Comparison of ENCODE assay signal across 8 cellular contexts in the genomic region with DNA sequence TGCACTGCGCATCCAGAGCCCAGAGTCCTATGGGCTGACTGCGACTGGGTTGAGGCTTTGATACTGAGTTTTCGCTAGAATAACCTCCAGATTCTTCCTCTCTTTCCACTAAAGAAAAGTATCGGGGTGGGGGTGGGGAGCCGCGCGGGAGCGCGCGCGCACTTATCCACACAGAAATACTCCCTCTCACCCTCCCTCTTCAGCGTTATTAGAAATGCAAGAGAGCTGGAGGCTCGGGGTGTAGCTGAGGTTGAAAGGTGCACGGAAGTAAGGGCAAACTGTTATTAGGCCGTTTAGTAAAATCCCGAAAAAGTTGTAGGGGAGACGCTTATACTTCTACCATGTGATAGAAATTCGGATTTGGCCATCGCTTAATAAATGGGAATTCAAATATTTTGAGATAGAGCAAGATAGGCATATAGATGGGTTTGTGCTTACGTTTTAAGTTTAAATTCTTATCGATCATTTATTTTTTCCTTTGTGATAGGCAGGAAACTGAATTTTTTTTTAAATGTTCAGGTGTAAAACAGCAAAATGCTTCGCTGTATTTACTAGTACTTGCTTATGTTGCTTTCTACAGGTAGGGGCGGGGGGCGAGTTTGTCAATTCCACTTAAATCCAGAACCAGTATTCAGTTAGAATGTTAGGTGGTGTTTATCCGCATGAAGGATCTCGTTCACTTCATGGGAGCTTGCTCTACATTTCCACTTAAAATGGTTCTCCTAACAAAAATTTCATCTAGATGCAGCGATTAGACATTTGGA. TPM values are rescaled to one million over a fixed set of nuclear protein-coding genes. Genes with fewer than 3 reads are reported as not detected.
A peak's percentile ranks its signal among the peaks of the same experiment; 100 is the strongest.
DNase-seq lines count a peak whose midpoint lies in the region; ATAC-seq, FAIRE-seq and TF ChIP-seq lines count a peak whose summit lies in the region.

No MANE protein-coding gene starts in this region.

- peak; percentile 11 for ATAC-seq in HG03520 (IDR thresholded peaks at IDR 0.05; ENCODE audit: unreplicated experiment)
- no peak for ATAC-seq in HG03039 (IDR thresholded peaks at IDR 0.05; ENCODE audit: unreplicated experiment)

- peak overlapping the region; percentile 95 for H3K9ac ChIP-seq in keratinocyte (ENCODE audit: control insufficient read depth, extremely low read depth, insufficient read depth, low read length)

- H3K4me3 ChIP-seq in PC-9: peak overlapping the region; percentile 62
- H3K4me3 ChIP-seq in cardiac fibroblast (replicated peaks in 1 of 2; ENCODE audit: low read depth in 2 of 2, low read length in 2 of 2): peak overlapping the region; percentile 78 to 88
- peak overlapping the region; percentile 73 to 85 (median 75) for H3K4me3 ChIP-seq in keratinocyte (ENCODE audit: control insufficient read depth in 2 of 3, extremely low read depth in 1 of 3, insufficient read depth in 2 of 3, low read depth in 1 of 3, low read length in 3 of 3)
- H3K4me3 ChIP-seq in spleen: peak overlapping the region; percentile 68 to 94 (median 88)

- H3K79me2 ChIP-seq in PC-9 (ENCODE audit: low read depth) (peaks cover 78% of the 10 kb centered on the region), keratinocyte (ENCODE audit: control insufficient read depth, insufficient read depth, low read length) (peaks cover 69% of the 10 kb centered on the region)

- H3K9me3 ChIP-seq in PC-9 (ENCODE audit: insufficient read depth, low read depth) (no peaks in the 10 kb centered on the region), keratinocyte (ENCODE audit: control insufficient read depth, low read depth, low read length) (no peaks in the 10 kb centered on the region), spleen (no peaks in the 10 kb centered on the region)

- peaks cover 34% of the 10 kb centered on the region for H3K4me1 ChIP-seq in PC-9 (replicated peaks; ENCODE audit: insufficient read depth)
- peaks cover 13% of the 10 kb centered on the region for H3K4me1 ChIP-seq in keratinocyte (ENCODE audit: control insufficient read depth, extremely low read depth, insufficient read depth, low read length)
- peaks cover 14 to 81% (median 55%) of the 10 kb centered on the region in 6 donors for H3K4me1 ChIP-seq in spleen

- FAIRE-seq in keratinocyte (lab: Jason Lieb, UNC): peak; percentile 36

- DNase-seq in activated CD4-positive, CD25-positive, alpha-beta regulatory T cell treated with anti-CD3 and anti-CD28 coated beads, Interleukin-2, amount 50 U/mL, for 16 hours (ENCODE audit: low read depth, low spot score): peak; percentile 4
- DNase-seq in activated CD4-positive, CD25-positive, alpha-beta regulatory T cell treated with anti-CD3 and anti-CD28 coated beads, Interleukin-2, amount 50 U/mL, for 72 hours: no peak
- peak in 1 of 2 experiments; percentile 5 for DNase-seq in PC-9
- DNase-seq in cardiac fibroblast (ENCODE audit: low read depth in 2 of 2): peak; percentile 53 to 56
- no peak for DNase-seq in keratinocyte (ENCODE audit: low read depth, low spot score)
- DNase-seq in spleen: no peak

- peaks cover 7% of the 10 kb centered on the region for H4K20me1 ChIP-seq in PC-9 (ENCODE audit: insufficient read depth)
- peaks cover 3% of the 10 kb centered on the region for H4K20me1 ChIP-seq in keratinocyte (ENCODE audit: control insufficient read depth, extremely low read depth, insufficient read depth, low read length)

- H3K9me2 ChIP-seq in PC-9 (ENCODE audit: insufficient read depth): no peaks in the 10 kb centered on the region

- H3K36me3 ChIP-seq in PC-9 (ENCODE audit: low read depth) (no peaks in the 10 kb centered on the region), keratinocyte (ENCODE audit: control insufficient read depth in 2 of 2, extremely low read depth in 1 of 2, insufficient read depth in 2 of 2, low read length in 2 of 2) (peaks cover 0 to 3% of the 10 kb centered on the region in 2 experiments), spleen (no peaks in the 10 kb centered on the region)

- dilution Hi-C loops in keratinocyte (cut with MboI; ENCODE audit: extremely low pct_ligation_motif_present, low sequenced_read_pairs): no loop called here

- peak in 1 of 3 donors; percentile 7 for TF ChIP-seq POLR2A in spleen (IDR thresholded peaks at IDR 0.05)

- peak overlapping the region; percentile 85 for H3K4me2 ChIP-seq in PC-9
- peak overlapping the region; percentile 77 for H3K4me2 ChIP-seq in keratinocyte (ENCODE audit: control insufficient read depth, extremely low read depth, insufficient read depth, low read depth, low read length)

- H3K27ac ChIP-seq in PC-9 (peak overlapping the region; percentile 82), keratinocyte (ENCODE audit: control insufficient read depth, insufficient read depth, low read length) (peak overlapping the region; percentile 87), spleen (peak overlapping the region; percentile 93 to 97 (median 94))

- H3F3A ChIP-seq in PC-9 (ENCODE audit: insufficient read depth, low read depth): peaks cover 13% of the 10 kb centered on the region

- intact Hi-C loops in PC-9 (cut with micrococcal nuclease; ENCODE audit: unreplicated experiment): loop anchor here (5.0 to 10.0 kb wide), 6 partner anchors 54 to 487 kb away; no protein-coding TSS in a partner anchor
- intact Hi-C loops in spleen (cut with DNase I; ENCODE audit: low total_unique reads): loop anchor here (5.0 kb wide), 1 partner anchor 124 kb away; a partner anchor contains a TSS

- H3K27me3 ChIP-seq in PC-9 (ENCODE audit: insufficient read depth, low read depth): no peaks in the 10 kb centered on the region
- no peaks in the 10 kb centered on the region for H3K27me3 ChIP-seq in keratinocyte (ENCODE audit: control insufficient read depth, extremely low read depth, insufficient read depth, low read length)
- H3K27me3 ChIP-seq in spleen (replicated peaks in 1 of 7): no peaks in the 10 kb centered on the region

- POLR2A ChIA-PET in PC-9 (lab: Charles Lee; ENCODE audit: unreplicated experiment): interaction anchor here (0.5 to 0.7 kb wide), 3 partner anchors 430 to 623 kb away, joined by 3 to 4 read pairs (median 4); no protein-coding TSS in a partner anchor

- CTCF ChIA-PET in PC-9 (lab: Charles Lee): no interaction called here

- TF ChIP-seq CTCF in PC-9 (conservative IDR thresholded peaks at IDR 0.05): no peak
- TF ChIP-seq CTCF in cardiac fibroblast (IDR thresholded peaks at IDR 0.05; ENCODE audit: low read depth, low read length): no peak
- no peak for TF ChIP-seq CTCF in keratinocyte (optimal IDR thresholded peaks at IDR 0.05 in 1 of 3, IDR thresholded peaks at IDR 0.05 in 1 of 3, conservative IDR thresholded peaks at IDR 0.05 in 1 of 3; ENCODE audit: extremely low read depth in 1 of 3, insufficient read depth in 2 of 3, low read length in 3 of 3)
- no peak for TF ChIP-seq CTCF in spleen (IDR thresholded peaks at IDR 0.05 in 8 of 11, conservative IDR thresholded peaks at IDR 0.05 in 3 of 11)

- H3K9me1 ChIP-seq in keratinocyte (ENCODE audit: control insufficient read depth, extremely low read depth, insufficient read depth, low read length): no peaks in the 10 kb centered on the region

- TSS peak; percentile 58 for BruUV-seq in PC-9 (replicated peaks; lab: Mats Ljungman, UMichigan)

- WGBS in spleen, 5 donors: 2 to 5% (median 4%) methylated on average over 27 of the region's 27 CpGs

- 0 out of 2 replicates have a peak overlapping the region, but pooled peaks have one; percentile 45 for H2AFZ ChIP-seq in PC-9
- no peak overlapping the region for H2AFZ ChIP-seq in keratinocyte (ENCODE audit: control insufficient read depth, low read length)

RNA-seq across cellular contexts. Expression of a gene that starts 1.1 kb away (rescaled TPM):
- total RNA-seq in PC-9 (2021) (45.3 and 58.6 TPM in 2 replicates), spleen (100 to 1,000 TPM; 103 to 189 (median 119) TPM)
- polyA plus RNA-seq in keratinocyte (24.4 to 43.1 TPM (median 32.8 TPM) in 3 replicates), spleen (10 to 100 TPM; 10.1 to 16.5 (median 11.0) TPM)
- polyA plus RNA-seq in keratinocyte (2011; ENCODE audit: low read depth): 164 TPM
- polyA plus RNA-seq in keratinocyte (2011; cell fraction: cytosol; rRNA removed): 22.3 and 48.7 TPM in 2 replicates
- 43.8 and 56.0 TPM in 2 replicates for polyA plus RNA-seq in keratinocyte (2011; cell fraction: nucleus; rRNA removed)
- polyA plus RNA-seq in keratinocyte (2012; ENCODE audit: low replicate concordance): 31.6 and 43.1 TPM in 2 replicates
- 5.9 to 112 TPM (median 57.8 TPM) in 3 replicates for polyA minus RNA-seq in keratinocyte
- polyA minus RNA-seq in keratinocyte (2011; cell fraction: cytosol; rRNA and poly(A)+ RNA removed): 58.7 TPM
- polyA minus RNA-seq in keratinocyte (2011; cell fraction: nucleus; rRNA and poly(A)+ RNA removed): 48.2 and 107 TPM in 2 replicates

Comparison
In these comparisons a context has a peak if more than half of its experiments do, and no peak if none do; other contexts are left out.
1. DNase-seq: peak in activated CD4-positive, CD25-positive, alpha-beta regulatory T cell treated with anti-CD3 and anti-CD28 coated beads, Interleukin-2, amount 50 U/mL, for 16 hours (single experiment) and cardiac fibroblast (2 of 2); none in activated CD4-positive, CD25-positive, alpha-beta regulatory T cell treated with anti-CD3 and anti-CD28 coated beads, Interleukin-2, amount 50 U/mL, for 72 hours (single experiment), keratinocyte (single experiment) and spleen (single experiment).
2. Peak in every context shown above with its lines, with median percentiles within 50 percentile points of each other: H3K27ac ChIP-seq and H3K4me3 ChIP-seq.